18 cellular contexts compared by ENCODE assay signal in genomic region chr2:66567742-66568141, GRCh38.
"Had no signal": no experiment of that assay in that cellular context is flagged by ENCODE, and none has a peak within 500 bp of the region (broad histone marks: within the 10 kb centered on the region; RNA-seq: fewer than 3 reads in every experiment).

No MANE protein-coding gene starts in this region.

- FAIRE-seq: pancreas had no signal

- H3K27ac ChIP-seq: dorsolateral prefrontal cortex, left ventricle myocardium inferior, neutrophil had no signal

- DNase-seq: activated CD4-positive, alpha-beta T cell treated with anti-CD3 and anti-CD28 coated beads for 36 hours; activated CD4-positive, alpha-beta T cell treated with anti-CD3 and anti-CD28 coated beads, Interleukin-2, amount 50 U/mL, for 48 hours; activated naive CD4-positive, alpha-beta T cell; activated naive CD8-positive, alpha-beta T cell treated with anti-CD3 and anti-CD28 coated beads for 36 hours; amniotic stem cell; caudate nucleus; dorsolateral prefrontal cortex; foreskin melanocyte; head of caudate nucleus; left ventricle myocardium inferior; mammary epithelial cell; naive thymus-derived CD4-positive, alpha-beta T cell; pancreas; stimulated activated naive B cell treated with anti-CD40 and anti-IgM and Interleukin-4, amounts not matched to agents 10 μg/mL and 1 μg/mL and 100 μg/mL, for 72 hours had no signal

- H3K4me1 Mint-ChIP-seq: activated CD4-positive, alpha-beta T cell treated with anti-CD3 and anti-CD28 coated beads for 36 hours; activated naive CD8-positive, alpha-beta T cell treated with anti-CD3 and anti-CD28 coated beads for 36 hours; activated T-helper 17 cell treated with anti-CD3 and anti-CD28 coated beads, Interleukin-2, amount 50 U/mL, for 72 hours; naive thymus-derived CD4-positive, alpha-beta T cell had no signal

- H3K4me3 ChIP-seq: dorsolateral prefrontal cortex, left ventricle myocardium inferior, pancreas, thoracic aorta had no signal

- H3K9me3 Mint-ChIP-seq: activated naive CD8-positive, alpha-beta T cell treated with anti-CD3 and anti-CD28 coated beads for 36 hours; activated T-helper 17 cell treated with anti-CD3 and anti-CD28 coated beads, Interleukin-2, amount 50 U/mL, for 72 hours; stimulated activated naive B cell treated with anti-CD40 and anti-IgM and Interleukin-4, amounts not matched to agents 10 μg/mL and 1 μg/mL and 100 μg/mL, for 72 hours; WTC11 had no signal

- H3K27ac Mint-ChIP-seq: activated CD4-positive, alpha-beta T cell treated with anti-CD3 and anti-CD28 coated beads for 36 hours; activated naive CD8-positive, alpha-beta T cell treated with anti-CD3 and anti-CD28 coated beads for 36 hours; activated T-helper 17 cell treated with anti-CD3 and anti-CD28 coated beads, Interleukin-2, amount 50 U/mL, for 72 hours; naive thymus-derived CD4-positive, alpha-beta T cell; stimulated activated naive B cell treated with anti-CD40 and anti-IgM and Interleukin-4, amounts not matched to agents 10 μg/mL and 1 μg/mL and 100 μg/mL, for 72 hours; WTC11 had no signal

- H3K9me3 ChIP-seq: left ventricle myocardium inferior, neutrophil, pancreas, thoracic aorta had no signal

- H3K36me3 ChIP-seq: neutrophil had no signal

- ATAC-seq: activated CD4-positive, alpha-beta T cell treated with anti-CD3 and anti-CD28 coated beads for 36 hours; activated T-helper 17 cell treated with anti-CD3 and anti-CD28 coated beads, Interleukin-2, amount 50 U/mL, for 72 hours; naive thymus-derived CD4-positive, alpha-beta T cell; pancreas; stimulated activated naive B cell treated with anti-CD40 and anti-IgM and Interleukin-4, amounts not matched to agents 10 μg/mL and 1 μg/mL and 100 μg/mL, for 72 hours; WTC11 had no signal

- H3K36me3 Mint-ChIP-seq: activated naive CD8-positive, alpha-beta T cell treated with anti-CD3 and anti-CD28 coated beads for 36 hours; naive thymus-derived CD4-positive, alpha-beta T cell; stimulated activated naive B cell treated with anti-CD40 and anti-IgM and Interleukin-4, amounts not matched to agents 10 μg/mL and 1 μg/mL and 100 μg/mL, for 72 hours; WTC11 had no signal

- H3K4me3 Mint-ChIP-seq: activated CD4-positive, alpha-beta T cell treated with anti-CD3 and anti-CD28 coated beads for 36 hours; activated naive CD8-positive, alpha-beta T cell treated with anti-CD3 and anti-CD28 coated beads for 36 hours; activated T-helper 17 cell treated with anti-CD3 and anti-CD28 coated beads, Interleukin-2, amount 50 U/mL, for 72 hours; naive thymus-derived CD4-positive, alpha-beta T cell; stimulated activated naive B cell treated with anti-CD40 and anti-IgM and Interleukin-4, amounts not matched to agents 10 μg/mL and 1 μg/mL and 100 μg/mL, for 72 hours; WTC11 had no signal

- H3K27me3 ChIP-seq: pancreas had no signal
